ENCODE assay signal across 8 cellular contexts in genomic region chr5:14447958-14448881, GRCh38.
DNase-seq lines count a peak whose midpoint lies in the region; ATAC-seq and TF ChIP-seq lines count a peak whose summit lies in the region.

No MANE protein-coding gene starts in this region.

- no peaks in the 10 kb centered on the region for H3K36me3 ChIP-seq in adrenal gland (replicated peaks in 1 of 2)

- no peak overlapping the region for H3K4me3 Mint-ChIP-seq in mesothelial cell of epicardium

- ATAC-seq in HG02884 (IDR thresholded peaks at IDR 0.05; ENCODE audit: unreplicated experiment) (peak; percentile 75), GM21717 (IDR thresholded peaks at IDR 0.05; ENCODE audit: unreplicated experiment) (no peak)

- H3K4me1 Mint-ChIP-seq in mesothelial cell of epicardium = peaks cover 84% of the 10 kb centered on the region

- TF ChIP-seq CTCF in GM12865 (IDR thresholded peaks at IDR 0.05; ENCODE audit: insufficient read depth, low read depth, low read length, missing control alignments) (no peak), adrenal gland (IDR thresholded peaks at IDR 0.05) (no peak), mesothelial cell of epicardium (IDR thresholded peaks at IDR 0.05; ENCODE audit: unreplicated experiment) (no peak)

- H3K27ac Mint-ChIP-seq in mesothelial cell of epicardium = peak overlapping the region; percentile 96

- H3K4me1 ChIP-seq in adrenal gland (replicated peaks in 1 of 2) = peaks cover 7 to 59% of the 10 kb centered on the region in 2 donors

- no peaks in the 10 kb centered on the region for H3K9me3 ChIP-seq in adrenal gland (replicated peaks in 1 of 3)

- H3K4me3 ChIP-seq in GM12865 (ENCODE audit: low read depth, low read length) = no peak overlapping the region
- peak overlapping the region in 1 of 4 donors; percentile 2 for H3K4me3 ChIP-seq in adrenal gland

- 51 to 60% (median 56%) methylated on average over 15 to 17 of the region's 17 CpGs for WGBS in adrenal gland, 4 donors

- peak overlapping the region in 3 of 5 donors; percentile 57 to 78 (median 72) for H3K27ac ChIP-seq in adrenal gland

- TF ChIP-seq POLR2A in adrenal gland (IDR thresholded peaks at IDR 0.05) = no peak

- H3K36me3 Mint-ChIP-seq in mesothelial cell of epicardium = peaks cover 6% of the 10 kb centered on the region

- H3K9me3 Mint-ChIP-seq in mesothelial cell of epicardium = no peaks in the 10 kb centered on the region

- no peaks in the 10 kb centered on the region for H3K27me3 ChIP-seq in adrenal gland

- DNase-seq in GM12865 (ENCODE audit: low read depth) (peak; percentile 59), adrenal gland (peak in 5 of 7 donors; percentile 28 to 70 (median 36)), mesothelial cell of epicardium (ENCODE audit: low spot score in 2 of 2, unreplicated experiment in 2 of 2) (no peak), DMS153 (lab: John Stamatoyannopoulos, UW) (no peak), Ammon's horn (ENCODE audit: low spot score) (no peak), RKO (ENCODE audit: low spot score) (no peak)

- intact Hi-C loops in adrenal gland (cut with DNase I) = no loop called here

- H3K27me3 Mint-ChIP-seq in mesothelial cell of epicardium (ENCODE audit: low read depth) = no peaks in the 10 kb centered on the region

Comparison
In these comparisons a context has a peak if more than half of its experiments do, and no peak if none do; other contexts are left out.
1. DNase-seq: peak in GM12865 (single experiment) and adrenal gland (5 of 7); none in mesothelial cell of epicardium (0 of 2), DMS153 (single experiment), Ammon's horn (single experiment) and RKO (single experiment).